8 cellular contexts compared by ENCODE assay signal in genomic region chr10:46028584-46029570, GRCh38. TPM values are rescaled to one million over a fixed set of nuclear protein-coding genes. Genes with fewer than 3 reads are reported as not detected.
DNase-seq lines count a peak whose midpoint lies in the region; ATAC-seq and TF ChIP-seq lines count a peak whose summit lies in the region.

No MANE protein-coding gene starts in this region.

- peak overlapping the region; percentile 99 for H3K4me3 Mint-ChIP-seq in activated naive CD8-positive, alpha-beta T cell

- H3K27ac Mint-ChIP-seq in activated naive CD8-positive, alpha-beta T cell: peak overlapping the region; percentile 97

- H3K27me3 ChIP-seq in right cardiac atrium (ENCODE audit: control insufficient read depth, insufficient read depth) (no peaks in the 10 kb centered on the region), gastrocnemius medialis (no peaks in the 10 kb centered on the region)

- no peaks in the 10 kb centered on the region for H3K36me3 Mint-ChIP-seq in activated naive CD8-positive, alpha-beta T cell

- ATAC-seq in HG03103 (IDR thresholded peaks at IDR 0.05; ENCODE audit: low read depth, unreplicated experiment) (peak; percentile 35), right cardiac atrium (peak in 1 of 2 donors; percentile 6), gastrocnemius medialis (peak in 1 of 2 donors; percentile 30)

- in situ Hi-C loops in gastrocnemius medialis (cut with MboI; ENCODE audit: low sequenced_read_pairs in 4 of 4): no loop called here

- H3K9me3 Mint-ChIP-seq in activated naive CD8-positive, alpha-beta T cell (ENCODE audit: low read depth): no peaks in the 10 kb centered on the region

- H3K4me3 ChIP-seq in AG10803 (ENCODE audit: low read length) (peak overlapping the region; percentile 94), right cardiac atrium (ENCODE audit: low read length) (peak overlapping the region; percentile 88), gastrocnemius medialis (peak overlapping the region; percentile 75 to 99 (median 89))

- H3K9me3 ChIP-seq in right cardiac atrium (ENCODE audit: control insufficient read depth, low read length): no peaks in the 10 kb centered on the region
- H3K9me3 ChIP-seq in gastrocnemius medialis: no peaks in the 10 kb centered on the region

- DNase-seq in AG10803 (ENCODE audit: low read depth): peak; percentile 73
- DNase-seq in NCI-H526 (lab: John Stamatoyannopoulos, UW): peak; percentile 33 to 66
- DNase-seq in right cardiac atrium: no peak
- no peak for DNase-seq in gastrocnemius medialis
- no peak for DNase-seq in epidermal melanocyte (ENCODE audit: insufficient read length, low spot score)

- H3K4me1 ChIP-seq in right cardiac atrium (ENCODE audit: control insufficient read depth, insufficient read depth, low read length) (no peaks in the 10 kb centered on the region), gastrocnemius medialis (peaks cover 55 to 60% of the 10 kb centered on the region in 2 donors)

- 18% methylated on average over 7 of the region's 7 CpGs for WGBS in right cardiac atrium

- peak overlapping the region; percentile 50 for H3K27ac ChIP-seq in right cardiac atrium (ENCODE audit: low read length)
- H3K27ac ChIP-seq in gastrocnemius medialis: peak overlapping the region; percentile 90 to 98 (median 91)

- H3K4me1 Mint-ChIP-seq in activated naive CD8-positive, alpha-beta T cell (ENCODE audit: low read depth): peaks cover 62% of the 10 kb centered on the region

- intact Hi-C loops in right cardiac atrium (cut with DNase I): no loop called here
- intact Hi-C loops in gastrocnemius medialis (cut with DNase I; ENCODE audit: low total_unique reads): loop anchor here (10.0 kb wide), 1 partner anchor 1024 kb away; the partner anchor contains the start of gene ZNF22

- TF ChIP-seq CTCF in AG10803 (conservative IDR thresholded peaks at IDR 0.05; ENCODE audit: low read length) (peak; percentile 83), GM12872 (IDR thresholded peaks at IDR 0.05; ENCODE audit: insufficient read depth, low read depth, low read length) (peak; percentile 63), gastrocnemius medialis (IDR thresholded peaks at IDR 0.05 in 4 of 5, conservative IDR thresholded peaks at IDR 0.05 in 1 of 5) (peak; percentile 25 to 59 (median 44))

- H3K36me3 ChIP-seq in gastrocnemius medialis: no peaks in the 10 kb centered on the region

- H3K27me3 Mint-ChIP-seq in activated naive CD8-positive, alpha-beta T cell: no peaks in the 10 kb centered on the region

- TF ChIP-seq POLR2A in gastrocnemius medialis (IDR thresholded peaks at IDR 0.05): no peak

RNA-seq across cellular contexts. Expression of gene NCOA4, which starts 1.5 kb away (rescaled TPM):
- total RNA-seq in right cardiac atrium: 100 to 1,000 TPM; 173 to 233 (median 222) TPM
- polyA plus RNA-seq in right cardiac atrium: 93.7 TPM
- 100 to 1,000 TPM; 139 to 173 (median 157) TPM for total RNA-seq in gastrocnemius medialis

RNA-seq across cellular contexts. Expression of gene MSMB, which starts 17.2 kb away (rescaled TPM):
- not detected for total RNA-seq in right cardiac atrium
- polyA plus RNA-seq in right cardiac atrium: not detected
- not detected for total RNA-seq in gastrocnemius medialis

RNA-seq across cellular contexts. Expression of gene TIMM23, which starts 56.6 kb away (rescaled TPM):
- total RNA-seq in right cardiac atrium (10 to 100 TPM; 61.2 to 75.7 (median 68.3) TPM), gastrocnemius medialis (100 to 1,000 TPM; 105 to 134 (median 126) TPM)
- polyA plus RNA-seq in right cardiac atrium: 117 TPM

Comparison
In these comparisons a context has a peak if more than half of its experiments do, and no peak if none do; other contexts are left out.
1. DNase-seq: peak in AG10803 (single experiment) and NCI-H526 (2 of 2); none in right cardiac atrium (0 of 3), gastrocnemius medialis (0 of 2) and epidermal melanocyte (single experiment).
2. Peak in every context shown above with its lines, with median percentiles within 50 percentile points of each other: H3K4me3 ChIP-seq and CTCF ChIP-seq.